Comparison of ENCODE assay signal across 23 cellular contexts in the genomic region with DNA sequence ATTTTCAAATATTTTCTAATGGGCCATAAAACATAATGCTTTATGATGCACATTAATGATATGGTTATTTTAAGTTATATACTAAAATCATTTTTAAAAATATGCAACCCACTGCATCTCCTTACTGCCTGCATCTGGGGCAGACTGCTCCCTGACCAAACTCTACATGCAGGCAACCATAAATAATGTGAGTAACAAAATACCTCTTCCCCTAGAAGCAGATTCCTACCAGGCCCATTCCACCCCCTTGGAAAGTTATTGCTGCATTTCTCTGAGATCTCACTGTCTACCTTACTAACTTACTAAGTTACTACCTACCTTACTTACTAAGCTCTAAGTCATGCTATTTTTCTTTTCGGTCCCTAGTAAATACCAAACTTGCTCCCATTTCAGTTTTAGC.
DNase-seq lines count a peak whose midpoint lies in the region; ATAC-seq, FAIRE-seq and TF ChIP-seq lines count a peak whose summit lies in the region.
"Had no signal": no experiment of that assay in that cellular context is flagged by ENCODE, and none has a peak within 500 bp of the region (broad histone marks: within the 10 kb centered on the region; RNA-seq: fewer than 3 reads in every experiment).

No MANE protein-coding gene starts in this region.

- CTCF ChIA-PET in MCF 10A (lab: Yijun Ruan, JAX) (interaction anchor here (2.1 kb wide), 1 partner anchor 30 kb away, joined by 11 read pairs; no protein-coding TSS in a partner anchor), RWPE1 (lab: Yijun Ruan, JAX) (interaction anchor here (0.5 kb wide), 1 partner anchor 769 kb away, joined by 3 read pairs; no protein-coding TSS in a partner anchor)

- H3K4me1 Mint-ChIP-seq in MCF 10A (ENCODE audit: insufficient read depth, unreplicated experiment): peaks cover 44% of the 10 kb centered on the region
- H3K4me1 Mint-ChIP-seq: CD14-positive monocyte had no signal

- no peak for FAIRE-seq in urothelium cell line (lab: Jason Lieb, UNC)
- FAIRE-seq: bronchial epithelial cell had no signal

- no peak overlapping the region for H3K4me3 Mint-ChIP-seq in MCF 10A (ENCODE audit: unreplicated experiment)
- H3K4me3 Mint-ChIP-seq: activated naive CD8-positive, alpha-beta T cell; CD14-positive monocyte had no signal

- no peaks in the 10 kb centered on the region for H3K27me3 ChIP-seq in breast epithelium
- H3K27me3 ChIP-seq in SJSA1 (replicated peaks): no peaks in the 10 kb centered on the region
- H3K27me3 ChIP-seq: gastroesophageal sphincter had no signal

- TF ChIP-seq CTCF in MCF 10A (IDR thresholded peaks at IDR 0.05; ENCODE audit: unreplicated experiment) (no peak), breast epithelium (IDR thresholded peaks at IDR 0.05) (no peak), fibroblast of the aortic adventitia (IDR thresholded peaks at IDR 0.05; ENCODE audit: insufficient read depth, low read length) (no peak), RWPE1 (conservative IDR thresholded peaks at IDR 0.05; ENCODE audit: low read depth) (no peak)

- H3K27ac ChIP-seq in breast epithelium (no peak overlapping the region), SJSA1 (peak overlapping the region; percentile 37), RWPE1 (no peak overlapping the region)
- H3K27ac ChIP-seq: 22Rv1, gastroesophageal sphincter, prostate gland had no signal

- H3K4me1 ChIP-seq in breast epithelium (peaks cover 0 to 5% of the 10 kb centered on the region in 2 donors), SJSA1 (replicated peaks) (peaks cover 51% of the 10 kb centered on the region)
- H3K4me1 ChIP-seq: prostate gland had no signal

- DNase-seq in MCF 10A (ENCODE audit: unreplicated experiment): no peak
- no peak for DNase-seq in breast epithelium (ENCODE audit: low spot score in 2 of 2)
- peak in 1 of 2 experiments; percentile 37 for DNase-seq in SJSA1 (ENCODE audit: low read depth in 1 of 2, low spot score in 2 of 2)
- DNase-seq in fibroblast of the aortic adventitia (ENCODE audit: low read depth): peak; percentile 32
- DNase-seq in urothelium cell line (ENCODE audit: low spot score): peak; percentile 6
- DNase-seq in 8988T: no peak
- no peak for DNase-seq in RWPE1 (ENCODE audit: low spot score)
- DNase-seq: activated CD4-positive, CD25-positive, alpha-beta regulatory T cell; activated T-cell treated with anti-CD3 and anti-CD28 coated beads, Interleukin-2, amount 50 U/mL, for 48 hours; DMS153; left colon; MV-4-11; NCI-H2029; NCI-H510A; SHP77 treated with DMSO at 0.1 percent for 48 hours; T-helper 2 cell had no signal

- H3K36me3 Mint-ChIP-seq in MCF 10A (ENCODE audit: insufficient read depth, unreplicated experiment): no peaks in the 10 kb centered on the region
- H3K36me3 Mint-ChIP-seq: activated naive CD8-positive, alpha-beta T cell had no signal

- no peaks in the 10 kb centered on the region for H3K9me3 ChIP-seq in breast epithelium
- no peaks in the 10 kb centered on the region for H3K9me3 ChIP-seq in SJSA1 (replicated peaks)
- H3K9me3 ChIP-seq: gastroesophageal sphincter, prostate gland had no signal

- H3K27me3 Mint-ChIP-seq in MCF 10A (ENCODE audit: insufficient read depth, unreplicated experiment): no peaks in the 10 kb centered on the region
- H3K27me3 Mint-ChIP-seq: activated naive CD8-positive, alpha-beta T cell had no signal

- H3K36me3 ChIP-seq in breast epithelium: no peaks in the 10 kb centered on the region
- no peaks in the 10 kb centered on the region for H3K36me3 ChIP-seq in SJSA1
- H3K36me3 ChIP-seq: prostate gland had no signal

- H3K9me3 Mint-ChIP-seq in MCF 10A (ENCODE audit: unreplicated experiment): no peaks in the 10 kb centered on the region
- H3K9me3 Mint-ChIP-seq: CD14-positive monocyte had no signal

- H3K4me3 ChIP-seq in breast epithelium: no peak overlapping the region
- no peak overlapping the region for H3K4me3 ChIP-seq in SJSA1
- H3K4me3 ChIP-seq in fibroblast of the aortic adventitia (ENCODE audit: low read depth, low read length): no peak overlapping the region
- H3K4me3 ChIP-seq: gastroesophageal sphincter, prostate gland had no signal

- POLR2A ChIA-PET in MCF 10A (lab: Yijun Ruan, JAX): no interaction called here
- POLR2A ChIA-PET in RWPE1 (lab: Yijun Ruan, JAX; ENCODE audit: low non-redundant PET): no interaction called here

- intact Hi-C loops in MCF 10A (cut with micrococcal nuclease) (no loop called here), breast epithelium (cut with DNase I; ENCODE audit: low total_unique reads) (no loop called here)

- no TSS peak for BruUV-seq in MCF 10A (replicated peaks; lab: Mats Ljungman, UMichigan)

- TF ChIP-seq POLR2A in breast epithelium (IDR thresholded peaks at IDR 0.05): no peak

- H3K27ac Mint-ChIP-seq in MCF 10A (ENCODE audit: low read depth, unreplicated experiment): peak overlapping the region; percentile 3
- H3K27ac Mint-ChIP-seq: activated naive CD8-positive, alpha-beta T cell had no signal

- no peak for ATAC-seq in HG02763 (IDR thresholded peaks at IDR 0.05; ENCODE audit: unreplicated experiment)
- ATAC-seq: gastroesophageal sphincter, left colon had no signal

Comparison
In these comparisons a context has a peak if more than half of its experiments do, and no peak if none do; other contexts are left out.
1. DNase-seq: peak in fibroblast of the aortic adventitia (single experiment) and urothelium cell line (single experiment); none in MCF 10A (single experiment), breast epithelium (0 of 2), 8988T (single experiment) and RWPE1 (single experiment).